2 cellular contexts compared by ENCODE assay signal in genomic region chr1:95953668-95954067, GRCh38.
TF ChIP-seq lines count a peak whose summit lies in the region.

No MANE protein-coding gene starts in this region.

TF ChIP-seq in GM23338, 12 proteins besides CTCF, POLR2A, EP300 and RAD21:
- TF ChIP-seq ETS1 (IDR thresholded peaks at IDR 0.05) (no peak), NANOG (IDR thresholded peaks at IDR 0.05; ENCODE audit: borderline replicate concordance) (no peak), POLR2AphosphoS5 (IDR thresholded peaks at IDR 0.05; ENCODE audit: low read depth) (no peak), REST (IDR thresholded peaks at IDR 0.05; ENCODE audit: unreplicated experiment) (no peak), STAT1 (IDR thresholded peaks at IDR 0.05; ENCODE audit: unreplicated experiment) (no peak), EZH2 (IDR thresholded peaks at IDR 0.05; ENCODE audit: low read depth, unreplicated experiment) (no peak), EZH2phosphoT487 (IDR thresholded peaks at IDR 0.05; ENCODE audit: unreplicated experiment) (no peak), CREB1 (CRISPR knock-in tag; IDR thresholded peaks at IDR 0.05; ENCODE audit: low read depth) (no peak), ZNF114 (CRISPR knock-in tag; IDR thresholded peaks at IDR 0.05) (no peak), ZNF331 (CRISPR knock-in tag; IDR thresholded peaks at IDR 0.05; ENCODE audit: low read depth) (no peak), ZNF462 (CRISPR knock-in tag; IDR thresholded peaks at IDR 0.05) (no peak), JUNB (IDR thresholded peaks at IDR 0.05; ENCODE audit: unreplicated experiment) (no peak)
TF ChIP-seq in GM23338: peak in this region for 0.

TF ChIP-seq in H1, 55 proteins besides CTCF, POLR2A, EP300 and RAD21:
- TF ChIP-seq POLR2AphosphoS5 (IDR thresholded peaks at IDR 0.05; ENCODE audit: low read depth, low read length) (no peak), SIRT6 (IDR thresholded peaks at IDR 0.05; ENCODE audit: low read length) (no peak), ASH2L (IDR thresholded peaks at IDR 0.05; ENCODE audit: low read length) (no peak)
